In the genomic region with DNA sequence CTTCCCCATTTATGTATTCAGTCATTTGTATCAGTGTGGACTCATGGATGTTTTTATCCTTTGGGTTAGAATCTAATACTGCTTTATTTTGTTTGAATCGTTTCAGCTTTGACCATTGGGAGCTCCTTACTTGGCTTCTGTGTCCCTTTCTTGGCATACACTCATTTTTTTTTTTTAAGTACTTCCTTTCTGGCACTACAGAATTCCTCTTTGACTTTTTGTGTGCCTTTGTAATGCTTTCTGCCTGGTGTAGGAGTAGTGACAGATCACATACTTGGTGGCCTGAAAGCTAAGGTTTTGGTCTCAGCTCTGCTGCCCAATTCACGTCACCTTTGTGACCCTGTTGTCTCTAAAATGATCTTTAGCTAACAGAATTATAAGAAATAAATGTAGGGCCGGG, we compare ENCODE assay signal across 19 cellular contexts.
A peak's percentile ranks its signal among the peaks of the same experiment; 100 is the strongest.
DNase-seq lines count a peak whose midpoint lies in the region; ATAC-seq, FAIRE-seq and TF ChIP-seq lines count a peak whose summit lies in the region.
"Had no signal": no experiment of that assay in that cellular context is flagged by ENCODE, and none has a peak within 500 bp of the region (broad histone marks: within the 10 kb centered on the region; RNA-seq: fewer than 3 reads in every experiment).

No MANE protein-coding gene starts in this region.

- dilution Hi-C loops in endothelial cell of umbilical vein (cut with MboI; ENCODE audit: extremely low pct_ligation_motif_present, low sequenced_read_pairs), result no loop called here

- no peak overlapping the region for H3K4me3 Mint-ChIP-seq in stimulated activated naive CD8-positive, alpha-beta T cell treated with anti-CD3 and anti-CD28 coated beads, Interleukin-15, Interleukin-2, amounts not matched to agents 100 ng/mL and 50 ng/mL, for 24 hours
- no peak overlapping the region for H3K4me3 Mint-ChIP-seq in nephron
- H3K4me3 Mint-ChIP-seq: activated naive CD8-positive, alpha-beta T cell treated with anti-CD3 and anti-CD28 coated beads, Interleukin-2, amount 10 ng/mL, durations not matched to agents 7 days and 5 days; neural crest cell; stimulated activated memory B cell treated with anti-CD40 and anti-IgM and Interleukin-4, amounts not matched to agents 10 μg/mL and 1 μg/mL and 100 μg/mL, for 72 hours had no signal

- H3K36me3 ChIP-seq in endothelial cell of umbilical vein (ENCODE audit: control insufficient read depth in 2 of 2, extremely low read depth in 1 of 2, insufficient read depth in 2 of 2, low read length in 2 of 2) (no peaks in the 10 kb centered on the region), GM23248 (ENCODE audit: low read depth) (no peaks in the 10 kb centered on the region)
- H3K36me3 ChIP-seq: breast epithelium had no signal

- in situ Hi-C loops in GM23248 (cut with MboI), result no loop called here

- peaks cover 45% of the 10 kb centered on the region for H3K79me2 ChIP-seq in endothelial cell of umbilical vein (ENCODE audit: control insufficient read depth, insufficient read depth, low read length)
- H3K79me2 ChIP-seq in GM23248 (ENCODE audit: insufficient read depth), result peaks cover 100% of the 10 kb centered on the region

- no peak for TF ChIP-seq CTCF in endothelial cell of umbilical vein (IDR thresholded peaks at IDR 0.05; ENCODE audit: extremely low read depth in 1 of 2, insufficient read depth in 1 of 2, low read depth in 1 of 2, low read length in 2 of 2)
- no peak for TF ChIP-seq CTCF in nephron (IDR thresholded peaks at IDR 0.05; ENCODE audit: unreplicated experiment in 3 of 3)
- no peak for TF ChIP-seq CTCF in GM10266 (IDR thresholded peaks at IDR 0.05; ENCODE audit: control insufficient read depth, insufficient read depth, low read depth, missing control alignments)

- CTCF ChIA-PET in endothelial cell of umbilical vein (lab: Charles Lee), result interaction anchor here (0.6 to 6.3 kb wide), 6 partner anchors 11 to 233 kb away, joined by 3 to 31 read pairs (median 3); no protein-coding TSS in a partner anchor

- peak; percentile 56 for FAIRE-seq in endothelial cell of umbilical vein (lab: Jason Lieb, UNC)
- FAIRE-seq: islet of Langerhans, urothelium cell line had no signal

- POLR2A ChIA-PET in endothelial cell of umbilical vein (lab: Charles Lee), result interaction anchor here (0.6 kb wide), 1 partner anchor 8 kb away, joined by 3 read pairs; no protein-coding TSS in a partner anchor

- H2AFZ ChIP-seq in endothelial cell of umbilical vein (ENCODE audit: low read depth, low read length) (no peak overlapping the region), GM23248 (no peak overlapping the region)

- peaks cover 48% of the 10 kb centered on the region for H3K4me1 ChIP-seq in endothelial cell of umbilical vein (ENCODE audit: control insufficient read depth, extremely low read depth, insufficient read depth, low read length)
- peaks cover 46% of the 10 kb centered on the region for H3K4me1 ChIP-seq in GM23248 (ENCODE audit: insufficient read depth)

- H3F3A ChIP-seq in GM23248 (ENCODE audit: insufficient read depth), result peaks cover 33% of the 10 kb centered on the region

- peaks cover 29% of the 10 kb centered on the region for H3K4me1 Mint-ChIP-seq in stimulated activated naive CD8-positive, alpha-beta T cell treated with anti-CD3 and anti-CD28 coated beads, Interleukin-15, Interleukin-2, amounts not matched to agents 100 ng/mL and 50 ng/mL, for 24 hours (ENCODE audit: low read depth)
- peaks cover 72% of the 10 kb centered on the region for H3K4me1 Mint-ChIP-seq in nephron

- H3K27me3 ChIP-seq in endothelial cell of umbilical vein (ENCODE audit: control insufficient read depth in 2 of 2, insufficient read depth in 2 of 2, low read length in 2 of 2) (no peaks in the 10 kb centered on the region), GM23248 (replicated peaks; ENCODE audit: insufficient read depth) (no peaks in the 10 kb centered on the region)
- H3K27me3 ChIP-seq: breast epithelium had no signal

- intact Hi-C loops in endothelial cell of umbilical vein (cut with micrococcal nuclease), result no loop called here

- no peaks in the 10 kb centered on the region for H3K9me1 ChIP-seq in endothelial cell of umbilical vein (replicated peaks; ENCODE audit: control insufficient read depth, extremely low read depth, insufficient read depth, low read length)

- TF ChIP-seq POLR2A in endothelial cell of umbilical vein (IDR thresholded peaks at IDR 0.05; ENCODE audit: low read depth, low read length), result no peak

- BruUV-seq in endothelial cell of umbilical vein (replicated peaks; lab: Mats Ljungman, UMichigan), result no TSS peak

- DNase-seq in stimulated activated naive CD8-positive, alpha-beta T cell treated with anti-CD3 and anti-CD28 coated beads, Interleukin-15, Interleukin-2, amounts not matched to agents 100 U/mL and 50 U/mL, for 24 hours, result no peak
- peak; percentile 64 for DNase-seq in endothelial cell of umbilical vein (ENCODE audit: low read depth, low spot score)
- DNase-seq in GM10266 (ENCODE audit: extremely low spot score), result no peak
- no peak for DNase-seq in GM23248
- DNase-seq in NCI-H1930 (lab: John Stamatoyannopoulos, UW), result no peak
- DNase-seq: activated naive CD8-positive, alpha-beta T cell treated with anti-CD3 and anti-CD28 coated beads, Interleukin-2, amount 10 ng/mL, durations not matched to agents 7 days and 5 days; effector memory CD4-positive, alpha-beta T cell; NCI-H1417; NCI-H345 had no signal

- no peaks in the 10 kb centered on the region for H3K36me3 Mint-ChIP-seq in stimulated activated naive CD8-positive, alpha-beta T cell treated with anti-CD3 and anti-CD28 coated beads, Interleukin-15, Interleukin-2, amounts not matched to agents 100 ng/mL and 50 ng/mL, for 24 hours (ENCODE audit: low read depth)
- no peaks in the 10 kb centered on the region for H3K36me3 Mint-ChIP-seq in nephron (ENCODE audit: low read depth)
- H3K36me3 Mint-ChIP-seq: activated naive CD8-positive, alpha-beta T cell treated with anti-CD3 and anti-CD28 coated beads, Interleukin-2, amount 10 ng/mL, durations not matched to agents 7 days and 5 days; CD4-positive, alpha-beta memory T cell; stimulated activated memory B cell treated with anti-CD40 and anti-IgM and Interleukin-4, amounts not matched to agents 10 μg/mL and 1 μg/mL and 100 μg/mL, for 72 hours had no signal

- no peaks in the 10 kb centered on the region for H4K20me1 ChIP-seq in endothelial cell of umbilical vein (replicated peaks; ENCODE audit: control insufficient read depth, extremely low read depth, insufficient read depth, low read length)
- H4K20me1 ChIP-seq in GM23248 (ENCODE audit: insufficient read depth), result no peaks in the 10 kb centered on the region

- peaks cover 12% of the 10 kb centered on the region for H3K27me3 Mint-ChIP-seq in stimulated activated naive CD8-positive, alpha-beta T cell treated with anti-CD3 and anti-CD28 coated beads, Interleukin-15, Interleukin-2, amounts not matched to agents 100 ng/mL and 50 ng/mL, for 24 hours
- peaks cover 3% of the 10 kb centered on the region for H3K27me3 Mint-ChIP-seq in nephron (ENCODE audit: low read depth)

- no peaks in the 10 kb centered on the region for H3K9me3 ChIP-seq in endothelial cell of umbilical vein (replicated peaks; ENCODE audit: control insufficient read depth, insufficient read depth, low read length)
- peaks cover 1% of the 10 kb centered on the region for H3K9me3 ChIP-seq in GM23248 (ENCODE audit: low read depth)
- H3K9me3 ChIP-seq: breast epithelium had no signal

- no peak overlapping the region for H3K9ac ChIP-seq in endothelial cell of umbilical vein (replicated peaks; ENCODE audit: extremely low read depth, insufficient read depth, low read length)
- H3K9ac ChIP-seq in GM23248, result no peak overlapping the region

- WGBS in GM23248 (ENCODE audit: low coverage in 1 of 2, low lambda C conversion rate in 2 of 2, missing lambda C conversion rate in 2 of 2), 2 experiments, result 96 to 97% methylated on average over 3 of the region's 3 CpGs

- no peak for ATAC-seq in stimulated activated naive CD8-positive, alpha-beta T cell treated with anti-CD3 and anti-CD28 coated beads, Interleukin-15, Interleukin-2, amounts not matched to agents 100 U/mL and 50 U/mL, for 24 hours
- no peak for ATAC-seq in HG02610 (IDR thresholded peaks at IDR 0.05; ENCODE audit: unreplicated experiment)
- ATAC-seq: stimulated activated memory B cell treated with anti-CD40 and anti-IgM and Interleukin-4, amounts not matched to agents 10 μg/mL and 1 μg/mL and 100 μg/mL, for 72 hours had no signal

- peak overlapping the region; percentile 28 for H3K27ac Mint-ChIP-seq in stimulated activated naive CD8-positive, alpha-beta T cell treated with anti-CD3 and anti-CD28 coated beads, Interleukin-15, Interleukin-2, amounts not matched to agents 100 ng/mL and 50 ng/mL, for 24 hours
- peak overlapping the region in 2 of 3 experiments; percentile 40 to 57 for H3K27ac Mint-ChIP-seq in nephron
- H3K27ac Mint-ChIP-seq: activated naive CD8-positive, alpha-beta T cell treated with anti-CD3 and anti-CD28 coated beads, Interleukin-2, amount 10 ng/mL, durations not matched to agents 7 days and 5 days; stimulated activated memory B cell treated with anti-CD40 and anti-IgM and Interleukin-4, amounts not matched to agents 10 μg/mL and 1 μg/mL and 100 μg/mL, for 72 hours had no signal

- H3K4me3 ChIP-seq in endothelial cell of umbilical vein (replicated peaks in 1 of 3; ENCODE audit: insufficient read depth in 1 of 3, low read depth in 1 of 3, low read length in 3 of 3) (no peak overlapping the region), GM23248 (no peak overlapping the region)
- H3K4me3 ChIP-seq: breast epithelium had no signal

- H3K27ac ChIP-seq in endothelial cell of umbilical vein (ENCODE audit: insufficient read depth, low read depth, low read length) (no peak overlapping the region), GM23248 (no peak overlapping the region)
- H3K27ac ChIP-seq: RWPE1 had no signal

- no peaks in the 10 kb centered on the region for H3K9me2 ChIP-seq in GM23248 (ENCODE audit: insufficient read depth)

- H3K9me3 Mint-ChIP-seq in stimulated activated naive CD8-positive, alpha-beta T cell treated with anti-CD3 and anti-CD28 coated beads, Interleukin-15, Interleukin-2, amounts not matched to agents 100 ng/mL and 50 ng/mL, for 24 hours, result no peaks in the 10 kb centered on the region
- no peaks in the 10 kb centered on the region for H3K9me3 Mint-ChIP-seq in nephron
- H3K9me3 Mint-ChIP-seq: activated naive CD8-positive, alpha-beta T cell treated with anti-CD3 and anti-CD28 coated beads, Interleukin-2, amount 10 ng/mL, durations not matched to agents 7 days and 5 days; neural crest cell; stimulated activated memory B cell treated with anti-CD40 and anti-IgM and Interleukin-4, amounts not matched to agents 10 μg/mL and 1 μg/mL and 100 μg/mL, for 72 hours had no signal

- H3K4me2 ChIP-seq in endothelial cell of umbilical vein (ENCODE audit: insufficient read depth, low read length) (no peak overlapping the region), GM23248 (ENCODE audit: unreplicated experiment) (no peak overlapping the region)

TF ChIP-seq in endothelial cell of umbilical vein, 7 proteins besides CTCF, POLR2A, EP300 and RAD21 (continues in another document):
- TF ChIP-seq GATA2 (IDR thresholded peaks at IDR 0.05; ENCODE audit: insufficient read depth, insufficient read length, low read depth, low read length), result no peak
- no peak for TF ChIP-seq MYC (IDR thresholded peaks at IDR 0.05; ENCODE audit: low read depth, low read length)
